Comparison of ENCODE assay signal across 12 cellular contexts in genomic region chr6:18328549-18328922, GRCh38. TPM values are rescaled to one million over a fixed set of nuclear protein-coding genes. Genes with fewer than 3 reads are reported as not detected.
DNase-seq lines count a peak whose midpoint lies in the region; ATAC-seq, FAIRE-seq and TF ChIP-seq lines count a peak whose summit lies in the region.
"Had no signal": no experiment of that assay in that cellular context is flagged by ENCODE, and none has a peak within 500 bp of the region (broad histone marks: within the 10 kb centered on the region; RNA-seq: fewer than 3 reads in every experiment).

No MANE protein-coding gene starts in this region.

- H3K4me3 ChIP-seq in PC-3 (ENCODE audit: low read length) (no peak overlapping the region; the same call in 1 of the 2 replicates), keratinocyte (ENCODE audit: control insufficient read depth in 2 of 3, extremely low read depth in 1 of 3, insufficient read depth in 2 of 3, low read depth in 1 of 3, low read length in 3 of 3) (peak overlapping the region in 1 of 3 experiments; percentile 18), smooth muscle cell (no peak overlapping the region)

- peak overlapping the region; percentile 30; the same call in 1 of the 2 replicates for H3K27ac ChIP-seq in PC-3 (ENCODE audit: low read length)
- H3K27ac ChIP-seq in keratinocyte (ENCODE audit: control insufficient read depth, insufficient read depth, low read length), result peak overlapping the region; percentile 79
- H3K27ac ChIP-seq in smooth muscle cell (ENCODE audit: low read depth), result peak overlapping the region; percentile 25

- H3K79me2 ChIP-seq in PC-3 (ENCODE audit: low read length) (no peaks in the 10 kb centered on the region), keratinocyte (ENCODE audit: control insufficient read depth, insufficient read depth, low read length) (no peaks in the 10 kb centered on the region), smooth muscle cell (ENCODE audit: low read depth) (no peaks in the 10 kb centered on the region)

- peaks cover 5% of the 10 kb centered on the region for H3K9me3 Mint-ChIP-seq in WTC11
- H3K9me3 Mint-ChIP-seq: activated naive CD8-positive, alpha-beta T cell treated with anti-CD3 and anti-CD28 coated beads, Interleukin-2, amount 50 U/mL, for 24 hours had no signal

- no peak overlapping the region for H3K9ac ChIP-seq in PC-3 (ENCODE audit: low read length)
- H3K9ac ChIP-seq in keratinocyte (ENCODE audit: control insufficient read depth, extremely low read depth, insufficient read depth, low read length), result peak overlapping the region; percentile 49
- H3K9ac ChIP-seq in smooth muscle cell (ENCODE audit: low read depth), result no peak overlapping the region

- peaks cover 39% of the 10 kb centered on the region for H3K4me1 Mint-ChIP-seq in WTC11

- dilution Hi-C loops in keratinocyte (cut with MboI; ENCODE audit: extremely low pct_ligation_motif_present, low sequenced_read_pairs), result no loop called here

- BruUV-seq in PC-3 (replicated peaks; lab: Mats Ljungman, UMichigan), result no TSS peak

- H3K9me2 ChIP-seq in PC-3 (replicated peaks; ENCODE audit: low read length), result no peaks in the 10 kb centered on the region

- H3K36me3 Mint-ChIP-seq in WTC11, result no peaks in the 10 kb centered on the region

- H3K4me1 ChIP-seq in PC-3 (ENCODE audit: insufficient read depth, low read length) (peaks cover 11% of the 10 kb centered on the region), keratinocyte (ENCODE audit: control insufficient read depth, extremely low read depth, insufficient read depth, low read length) (peaks cover 29% of the 10 kb centered on the region), smooth muscle cell (ENCODE audit: low read depth) (no peaks in the 10 kb centered on the region)

- H3K4me2 ChIP-seq in PC-3 (ENCODE audit: low read length), result peak overlapping the region; percentile 29
- H3K4me2 ChIP-seq in keratinocyte (ENCODE audit: control insufficient read depth, extremely low read depth, insufficient read depth, low read depth, low read length), result peak overlapping the region; percentile 69
- no peak overlapping the region for H3K4me2 ChIP-seq in smooth muscle cell

- peak overlapping the region; percentile 33 for H2AFZ ChIP-seq in PC-3 (ENCODE audit: low read length)
- peak overlapping the region; percentile 49 for H2AFZ ChIP-seq in keratinocyte (ENCODE audit: control insufficient read depth, low read length)
- no peak overlapping the region for H2AFZ ChIP-seq in smooth muscle cell (ENCODE audit: low read depth)

- 62% methylated on average over 3 of the region's 3 CpGs for WGBS in smooth muscle cell (ENCODE audit: low lambda C conversion rate)

- H3K4me3 Mint-ChIP-seq in WTC11, result no peak overlapping the region
- H3K4me3 Mint-ChIP-seq: activated naive CD8-positive, alpha-beta T cell treated with anti-CD3 and anti-CD28 coated beads, Interleukin-2, amount 50 U/mL, for 24 hours; H9 had no signal

- CTCF ChIA-PET in PC-3 (lab: Charles Lee) (interaction anchor here (0.6 kb wide), 1 partner anchor 56 kb away, joined by 3 read pairs; no protein-coding TSS in a partner anchor), WTC11 (lab: Charles Lee) (interaction anchor here (0.9 to 1.6 kb wide), 2 partner anchors 46 to 175 kb away, joined by 3 to 15 read pairs; no protein-coding TSS in a partner anchor)

- POLR2A ChIA-PET in PC-3 (lab: Charles Lee; ENCODE audit: unreplicated experiment), result no interaction called here
- POLR2A ChIA-PET in WTC11 (lab: Charles Lee), result no interaction called here

- DNase-seq in DMS79 (lab: John Stamatoyannopoulos, UW) (peak; percentile 36), PC-3 (peak; percentile 58), keratinocyte (ENCODE audit: low read depth, low spot score) (no peak), smooth muscle cell (lab: John Stamatoyannopoulos, UW; ENCODE audit: unreplicated experiment) (no peak), WTC11 (ENCODE audit: low spot score) (no peak), GF-D8 (lab: John Stamatoyannopoulos, UW) (no peak)
- no peak for DNase-seq in activated CD8-positive, alpha-beta memory T cell treated with anti-CD3 and anti-CD28 coated beads, Interleukin-2, amount 50 U/mL, for 48 hours
- DNase-seq: activated naive CD8-positive, alpha-beta T cell treated with anti-CD3 and anti-CD28 coated beads, Interleukin-2, amount 50 U/mL, for 24 hours; activated T-cell treated with anti-CD3 and anti-CD28 coated beads for 4 hours; DMS153; H9 had no signal

- no peaks in the 10 kb centered on the region for H3K9me1 ChIP-seq in keratinocyte (ENCODE audit: control insufficient read depth, extremely low read depth, insufficient read depth, low read length)

- H3K27me3 ChIP-seq in PC-3 (ENCODE audit: low read length), result no peaks in the 10 kb centered on the region
- H3K27me3 ChIP-seq in keratinocyte (ENCODE audit: control insufficient read depth, extremely low read depth, insufficient read depth, low read length), result no peaks in the 10 kb centered on the region
- H3K27me3 ChIP-seq in smooth muscle cell (ENCODE audit: low read depth), result no peaks in the 10 kb centered on the region

- ATAC-seq in PC-3 (peak; percentile 61), GM21825 (IDR thresholded peaks at IDR 0.05; ENCODE audit: unreplicated experiment) (no peak), WTC11 (no peak)
- ATAC-seq: activated naive CD8-positive, alpha-beta T cell treated with anti-CD3 and anti-CD28 coated beads, Interleukin-2, amount 50 U/mL, for 24 hours had no signal

- FAIRE-seq in keratinocyte (lab: Jason Lieb, UNC), result no peak

- H3F3A ChIP-seq in PC-3 (ENCODE audit: low read length, unreplicated experiment) (no peaks in the 10 kb centered on the region), smooth muscle cell (ENCODE audit: low read depth) (no peaks in the 10 kb centered on the region)

- no peak overlapping the region for H3K27ac Mint-ChIP-seq in WTC11
- H3K27ac Mint-ChIP-seq: activated naive CD8-positive, alpha-beta T cell treated with anti-CD3 and anti-CD28 coated beads, Interleukin-2, amount 50 U/mL, for 24 hours; H9 had no signal

- no peaks in the 10 kb centered on the region for H3K27me3 Mint-ChIP-seq in WTC11 (ENCODE audit: low read depth)

- intact Hi-C loops in PC-3 (cut with micrococcal nuclease), result loop anchor here (1.0 kb wide), 2 partner anchors 59 to 77 kb away; partner anchors contain the start of gene RNF144B

- TF ChIP-seq CTCF in PC-3 (conservative IDR thresholded peaks at IDR 0.05; ENCODE audit: low read depth, low read length) (no peak), keratinocyte (optimal IDR thresholded peaks at IDR 0.05 in 1 of 3, IDR thresholded peaks at IDR 0.05 in 1 of 3, conservative IDR thresholded peaks at IDR 0.05 in 1 of 3; ENCODE audit: extremely low read depth in 1 of 3, insufficient read depth in 2 of 3, low read length in 3 of 3) (no peak), smooth muscle cell (IDR thresholded peaks at IDR 0.05; ENCODE audit: borderline replicate concordance, insufficient read depth, poor library complexity, severe bottlenecking) (no peak), WTC11 (IDR thresholded peaks at IDR 0.05) (no peak)

- H4K20me1 ChIP-seq in PC-3 (ENCODE audit: low read length) (no peaks in the 10 kb centered on the region), keratinocyte (ENCODE audit: control insufficient read depth, extremely low read depth, insufficient read depth, low read length) (no peaks in the 10 kb centered on the region), smooth muscle cell (ENCODE audit: low read depth) (no peaks in the 10 kb centered on the region)

- H3K36me3 ChIP-seq in PC-3 (ENCODE audit: low read depth, low read length) (no peaks in the 10 kb centered on the region), keratinocyte (ENCODE audit: control insufficient read depth in 2 of 2, extremely low read depth in 1 of 2, insufficient read depth in 2 of 2, low read length in 2 of 2) (no peaks in the 10 kb centered on the region), smooth muscle cell (ENCODE audit: low read depth) (no peaks in the 10 kb centered on the region)

- H3K9me3 ChIP-seq in PC-3 (ENCODE audit: low read length), result no peaks in the 10 kb centered on the region
- no peaks in the 10 kb centered on the region for H3K9me3 ChIP-seq in keratinocyte (ENCODE audit: control insufficient read depth, low read depth, low read length)
- no peaks in the 10 kb centered on the region for H3K9me3 ChIP-seq in smooth muscle cell (replicated peaks; ENCODE audit: low read depth)

TF ChIP-seq in WTC11, 78 proteins besides CTCF, POLR2A, EP300 and RAD21 (continues in another document):
- TF ChIP-seq, protein P1, sequence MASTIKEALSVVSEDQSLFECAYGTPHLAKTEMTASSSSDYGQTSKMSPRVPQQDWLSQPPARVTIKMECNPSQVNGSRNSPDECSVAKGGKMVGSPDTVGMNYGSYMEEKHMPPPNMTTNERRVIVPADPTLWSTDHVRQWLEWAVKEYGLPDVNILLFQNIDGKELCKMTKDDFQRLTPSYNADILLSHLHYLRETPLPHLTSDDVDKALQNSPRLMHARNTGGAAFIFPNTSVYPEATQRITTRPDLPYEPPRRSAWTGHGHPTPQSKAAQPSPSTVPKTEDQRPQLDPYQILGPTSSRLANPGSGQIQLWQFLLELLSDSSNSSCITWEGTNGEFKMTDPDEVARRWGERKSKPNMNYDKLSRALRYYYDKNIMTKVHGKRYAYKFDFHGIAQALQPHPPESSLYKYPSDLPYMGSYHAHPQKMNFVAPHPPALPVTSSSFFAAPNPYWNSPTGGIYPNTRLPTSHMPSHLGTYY (CRISPR knock-in tag; IDR thresholded peaks at IDR 0.05), result no peak
- TF ChIP-seq NFYB (CRISPR knock-in tag; conservative IDR thresholded peaks at IDR 0.05; ENCODE audit: low read depth), result no peak
- TF ChIP-seq SP1 (CRISPR knock-in tag; conservative IDR thresholded peaks at IDR 0.05), result no peak
- no peak for TF ChIP-seq TCF7 (CRISPR knock-in tag; IDR thresholded peaks at IDR 0.05; ENCODE audit: low read depth)
- no peak for TF ChIP-seq ZNF396 (CRISPR knock-in tag; IDR thresholded peaks at IDR 0.05; ENCODE audit: borderline replicate concordance)
- no peak for TF ChIP-seq ZNF416 (CRISPR knock-in tag; IDR thresholded peaks at IDR 0.05)
- no peak for TF ChIP-seq NFATC4 (CRISPR knock-in tag; IDR thresholded peaks at IDR 0.05)

RNA-seq across cellular contexts. Expression of gene RNF144B, which starts 58.6 kb away (rescaled TPM):
- 4.6 and 7.8 TPM in 2 replicates for total RNA-seq in PC-3 (2014; rRNA removed)
- 6.9 to 9.0 TPM (median 8.0 TPM) in 3 replicates for polyA plus RNA-seq in keratinocyte
- 15.1 TPM for polyA plus RNA-seq in keratinocyte (2011; ENCODE audit: low read depth)
- 4.7 and 8.6 TPM in 2 replicates for polyA plus RNA-seq in keratinocyte (2011; cell fraction: cytosol; rRNA removed)
- 9.2 and 11.0 TPM in 2 replicates for polyA plus RNA-seq in keratinocyte (2011; cell fraction: nucleus; rRNA removed)
- polyA plus RNA-seq in keratinocyte (2012; ENCODE audit: low replicate concordance), result 8.5 and 18.1 TPM in 2 replicates
- polyA minus RNA-seq in keratinocyte, result 17.8 to 28.0 TPM (median 27.5 TPM) in 3 replicates
- 15.3 TPM for polyA minus RNA-seq in keratinocyte (2011; cell fraction: cytosol; rRNA and poly(A)+ RNA removed)
- 17.6 and 29.7 TPM in 2 replicates for polyA minus RNA-seq in keratinocyte (2011; cell fraction: nucleus; rRNA and poly(A)+ RNA removed)
- total RNA-seq in smooth muscle cell, result 10.9 and 11.2 TPM in 2 replicates
- 3.1 and 3.4 TPM in 2 replicates for polyA plus RNA-seq in smooth muscle cell
- total RNA-seq in WTC11 (2021), result 4.9 to 8.2 TPM (median 5.7 TPM) in 3 replicates

Comparison
In these comparisons a context has a peak if more than half of its experiments do, and no peak if none do; other contexts are left out.
1. DNase-seq: peak in DMS79 (single experiment) and PC-3 (single experiment); none in keratinocyte (single experiment), smooth muscle cell (single experiment), WTC11 (single experiment), activated CD8-positive, alpha-beta memory T cell treated with anti-CD3 and anti-CD28 coated beads, Interleukin-2, amount 50 U/mL, for 48 hours (single experiment) and GF-D8 (single experiment).
2. H3K27ac ChIP-seq: peak in every context shown above with its lines; median percentile 79 in keratinocyte; 30 in PC-3; 25 in smooth muscle cell.